ENCODE assay signal across 20 cellular contexts in genomic region chr7:140587243-140587642, GRCh38. TPM values are rescaled to one million over a fixed set of nuclear protein-coding genes. Genes with fewer than 3 reads are reported as not detected.
A peak's percentile ranks its signal among the peaks of the same experiment; 100 is the strongest.
DNase-seq lines count a peak whose midpoint lies in the region; ATAC-seq, FAIRE-seq and TF ChIP-seq lines count a peak whose summit lies in the region.
"Had no signal": no experiment of that assay in that cellular context is flagged by ENCODE, and none has a peak within 500 bp of the region (broad histone marks: within the 10 kb centered on the region; RNA-seq: fewer than 3 reads in every experiment).

No MANE protein-coding gene starts in this region.

- peaks cover 61% of the 10 kb centered on the region for H3K36me3 Mint-ChIP-seq in nephron progenitor cell (ENCODE audit: low read depth)
- H3K36me3 Mint-ChIP-seq in stimulated activated memory B cell treated with anti-CD40 and anti-IgM and Interleukin-4, amounts not matched to agents 10 μg/mL and 1 μg/mL and 100 μg/mL, for 72 hours = no peaks in the 10 kb centered on the region
- H3K36me3 Mint-ChIP-seq: CD4-positive, CD25-positive, alpha-beta regulatory T cell; CD8-positive, alpha-beta memory T cell; IgD-negative memory B cell had no signal

- TF ChIP-seq CTCF in HEK293 (tag by site-specific recombination; IDR thresholded peaks at IDR 0.05) = no peak
- no peak for TF ChIP-seq CTCF in K562 (IDR thresholded peaks at IDR 0.05 in 2 of 3, conservative IDR thresholded peaks at IDR 0.05 in 1 of 3; ENCODE audit: insufficient read depth in 2 of 3, low read depth in 1 of 3, low read length in 3 of 3)
- TF ChIP-seq CTCF in nephron progenitor cell (IDR thresholded peaks at IDR 0.05) = no peak

- H3K4me1 ChIP-seq in HEK293 (ENCODE audit: control insufficient read depth, insufficient read depth, low read length) = no peaks in the 10 kb centered on the region
- no peaks in the 10 kb centered on the region for H3K4me1 ChIP-seq in K562 (replicated peaks in 1 of 2; ENCODE audit: control insufficient read depth in 2 of 2, insufficient read depth in 2 of 2, low read length in 2 of 2)
- H3K4me1 ChIP-seq: BE2C had no signal

- no peak overlapping the region for H3K4me2 ChIP-seq in K562 (ENCODE audit: insufficient read depth, low read length)

- no peaks in the 10 kb centered on the region for H3K27me3 Mint-ChIP-seq in nephron progenitor cell (ENCODE audit: low read depth, poor library complexity)
- no peaks in the 10 kb centered on the region for H3K27me3 Mint-ChIP-seq in stimulated activated memory B cell treated with anti-CD40 and anti-IgM and Interleukin-4, amounts not matched to agents 10 μg/mL and 1 μg/mL and 100 μg/mL, for 72 hours
- H3K27me3 Mint-ChIP-seq: CD4-positive, CD25-positive, alpha-beta regulatory T cell; IgD-negative memory B cell had no signal

- H3K9ac ChIP-seq in K562 (ENCODE audit: insufficient read depth in 1 of 2, low read depth in 2 of 2, low read length in 2 of 2) = no peak overlapping the region; a peak in 1 of 4 replicates
- H3K9ac ChIP-seq: GM23248 had no signal

- no peak for FAIRE-seq in K562 (lab: Jason Lieb, UNC)
- FAIRE-seq: G401.6, GM12891, GM19239, HTR-8/SVneo had no signal

- no peaks in the 10 kb centered on the region for H3K9me3 Mint-ChIP-seq in nephron progenitor cell
- no peaks in the 10 kb centered on the region for H3K9me3 Mint-ChIP-seq in stimulated activated memory B cell treated with anti-CD40 and anti-IgM and Interleukin-4, amounts not matched to agents 10 μg/mL and 1 μg/mL and 100 μg/mL, for 72 hours
- H3K9me3 Mint-ChIP-seq: CD4-positive, CD25-positive, alpha-beta regulatory T cell; CD8-positive, alpha-beta memory T cell; IgD-negative memory B cell had no signal

- no peaks in the 10 kb centered on the region for H3K9me1 ChIP-seq in K562 (ENCODE audit: control insufficient read depth, insufficient read depth, low read length)

- TF ChIP-seq POLR2A in K562 (conservative IDR thresholded peaks at IDR 0.05) = no peak

- no peak for TF ChIP-seq EP300 in K562 (IDR thresholded peaks at IDR 0.05; ENCODE audit: low read length)

- H3K27ac ChIP-seq in HEK293 (ENCODE audit: extremely low read depth, low read depth, low read length) (no peak overlapping the region), K562 (ENCODE audit: extremely low read depth, low read depth, low read length) (no peak overlapping the region)
- H3K27ac ChIP-seq: GM23248 had no signal

- DNase-seq in K562 (ENCODE audit: extremely low read depth in 1 of 4, low spot score in 3 of 4) (no peak), nephron progenitor cell (no peak), NCI-H1694 treated with DMSO at 0.1 percent for 48 hours (lab: John Stamatoyannopoulos, UW) (no peak), AG08396 (ENCODE audit: low spot score) (no peak), sciatic nerve (ENCODE audit: low spot score) (no peak)
- DNase-seq: 8988T; BE2C; C1 segment of cervical spinal cord; CD4-positive, CD25-positive, alpha-beta regulatory T cell; CD8-positive, alpha-beta memory T cell; COR-L47; GM23248 had no signal

- no peaks in the 10 kb centered on the region for H3K79me2 ChIP-seq in K562 (ENCODE audit: control insufficient read depth, insufficient read depth, low read length)

- H4K20me1 ChIP-seq in K562 (replicated peaks; ENCODE audit: control insufficient read depth, insufficient read depth, low read length) = no peaks in the 10 kb centered on the region; the same call in 1 of the 2 replicates

- in situ Hi-C loops in K562 (cut with MboI) = no loop called here

- no peak; the same call in 2 of the 3 replicates for ATAC-seq in K562
- ATAC-seq in stimulated activated memory B cell treated with anti-CD40 and anti-IgM and Interleukin-4, amounts not matched to agents 10 μg/mL and 1 μg/mL and 100 μg/mL, for 72 hours = peak; percentile 17
- no peak for ATAC-seq in sciatic nerve

- peaks cover 47 to 77% of the 10 kb centered on the region in 2 experiments for H3K27me3 ChIP-seq in K562 (ENCODE audit: control insufficient read depth in 2 of 2, insufficient read depth in 2 of 2, low read length in 2 of 2)
- H3K27me3 ChIP-seq: BE2C had no signal

- no peak for TF ChIP-seq RAD21 in K562 (CRISPR knock-in tag; conservative IDR thresholded peaks at IDR 0.05 in 1 of 2, IDR thresholded peaks at IDR 0.05 in 1 of 2)

- WGBS in K562 (ENCODE audit: insufficient coverage, low coverage, missing lambda C conversion rate) = 0% methylated on average over 9 of the region's 9 CpGs

- H3K4me3 ChIP-seq in HEK293 (ENCODE audit: low read depth, low read length) (no peak overlapping the region), K562 (no peak overlapping the region)
- H3K4me3 ChIP-seq: GM23248, HAP-1 had no signal

- no peak overlapping the region for H2AFZ ChIP-seq in K562 (ENCODE audit: low read depth, low read length)
- H2AFZ ChIP-seq: GM23248 had no signal

- no peaks in the 10 kb centered on the region for H3K4me1 Mint-ChIP-seq in nephron progenitor cell
- peaks cover 8% of the 10 kb centered on the region for H3K4me1 Mint-ChIP-seq in stimulated activated memory B cell treated with anti-CD40 and anti-IgM and Interleukin-4, amounts not matched to agents 10 μg/mL and 1 μg/mL and 100 μg/mL, for 72 hours

- peak overlapping the region; percentile 96 for H3K27ac Mint-ChIP-seq in nephron progenitor cell
- H3K27ac Mint-ChIP-seq in stimulated activated memory B cell treated with anti-CD40 and anti-IgM and Interleukin-4, amounts not matched to agents 10 μg/mL and 1 μg/mL and 100 μg/mL, for 72 hours = no peak overlapping the region
- H3K27ac Mint-ChIP-seq: CD4-positive, CD25-positive, alpha-beta regulatory T cell; CD8-positive, alpha-beta memory T cell; IgD-negative memory B cell had no signal

- CTCF ChIA-PET in HEK293 (lab: Yijun Ruan, JAX) (interaction anchor here (0.6 kb wide), 1 partner anchor 85 kb away, joined by 5 read pairs; no protein-coding TSS in a partner anchor), K562 (lab: Yijun Ruan, JAX; ENCODE audit: low intra/inter-chr PET ratio) (no interaction called here)

- intact Hi-C loops in K562 (cut with micrococcal nuclease) = no loop called here
- intact Hi-C loops in sciatic nerve (cut with DNase I) = no loop called here

- H3K9me3 ChIP-seq in HEK293 (ENCODE audit: control insufficient read depth, insufficient read depth, low read depth, low read length) (no peaks in the 10 kb centered on the region), K562 (replicated peaks; ENCODE audit: control insufficient read depth, insufficient read depth, low read depth, low read length) (no peaks in the 10 kb centered on the region)
- H3K9me3 ChIP-seq: BE2C, HAP-1 had no signal

- peaks cover 0 to 15% of the 10 kb centered on the region in 2 experiments; a peak in 1 of 3 replicates for H3K36me3 ChIP-seq in HEK293 (ENCODE audit: control insufficient read depth in 2 of 2, insufficient read depth in 1 of 2, low read length in 2 of 2)
- H3K36me3 ChIP-seq in K562 (ENCODE audit: control insufficient read depth, insufficient read depth, low read length) = no peaks in the 10 kb centered on the region
- H3K36me3 ChIP-seq: BE2C had no signal

- BruUV-seq in K562 (replicated peaks; lab: Mats Ljungman, UMichigan) = no TSS peak

- POLR2A ChIA-PET in HEK293 (lab: Yijun Ruan, JAX) = no interaction called here
- POLR2A ChIA-PET in K562 (lab: Yijun Ruan, JAX) = interaction anchor here (2.0 kb wide), 1 partner anchor 9 kb away, joined by 9 read pairs; no protein-coding TSS in a partner anchor

- H3K4me3 Mint-ChIP-seq in nephron progenitor cell = no peak overlapping the region
- H3K4me3 Mint-ChIP-seq in stimulated activated memory B cell treated with anti-CD40 and anti-IgM and Interleukin-4, amounts not matched to agents 10 μg/mL and 1 μg/mL and 100 μg/mL, for 72 hours = no peak overlapping the region
- H3K4me3 Mint-ChIP-seq: CD4-positive, CD25-positive, alpha-beta regulatory T cell; CD8-positive, alpha-beta memory T cell; IgD-negative memory B cell had no signal

TF ChIP-seq in HEK293, 187 proteins besides CTCF, POLR2A, EP300 and RAD21 (continues in another document):
- 0 out of 2 replicates have a peak, but pooled peaks have one; percentile 23 for TF ChIP-seq ZSCAN4 (tag by site-specific recombination; IDR thresholded peaks at IDR 0.05)

TF ChIP-seq in K562, 482 proteins besides CTCF, POLR2A, EP300 and RAD21:
- TF ChIP-seq NR4A1 (CRISPR knock-in tag; IDR thresholded peaks at IDR 0.05) (no peak), NR4A1 (tag; IDR thresholded peaks at IDR 0.05) (no peak), EZH2 (IDR thresholded peaks at IDR 0.05; ENCODE audit: borderline replicate concordance, low read depth, low read length) (0 out of 2 replicates have a peak, but pooled peaks have one; percentile 58), THAP7 (CRISPR knock-in tag; IDR thresholded peaks at IDR 0.05) (no peak), ZNF444 (CRISPR knock-in tag; IDR thresholded peaks at IDR 0.05) (no peak), NEUROD1 (IDR thresholded peaks at IDR 0.05; ENCODE audit: borderline replicate concordance, low read depth, low read length, partially characterized antibody) (no peak), GABPB1 (CRISPR knock-in tag; IDR thresholded peaks at IDR 0.05) (no peak)

RNA-seq across cellular contexts. Expression of gene DENND2A, which starts 53.4 kb away (rescaled TPM):
- total RNA-seq in K562 (2011; cell fraction: chromatin; rRNA removed; ENCODE audit: low replicate concordance) = not detected in 2 replicates
- not detected in 2 replicates for total RNA-seq in K562 (2011; cell fraction: nucleolus; rRNA removed)
- total RNA-seq in K562 (2011; cell fraction: nucleoplasm; rRNA removed) = not detected in 2 replicates
- total RNA-seq in K562 (2014; rRNA removed) (not detected in 2 replicates), K562 (2014; rRNA removed; fragmentation: Illumina TruSeq; extraction: Trizol) (not detected in 2 replicates), K562 (2015; rRNA removed; fragmentation: Illumina TruSeq; extraction: Trizol) (not detected in 2 replicates), K562 (2021) (0.16 TPM in 1 of 2 replicates, not detected in the other), sciatic nerve (37.6 TPM)
- polyA plus RNA-seq in K562 (2011; rRNA removed) (not detected in 2 replicates), K562 (2014; fragmentation: Illumina TruSeq; extraction: Trizol) (not detected in 2 replicates), K562 (2014; fragmentation: Nextera tagmentation; extraction: Ambion mirVana) (not detected), K562 (2014; rRNA removed) (not detected in 2 replicates)
- not detected in 2 replicates for polyA plus RNA-seq in K562 (2011; cell fraction: cytosol; rRNA removed)
- 0.18 TPM in 1 of 2 replicates, not detected in the other for polyA plus RNA-seq in K562 (2011; cell fraction: nucleus; rRNA removed)
- polyA plus RNA-seq in K562 (2012) = not detected in 2 replicates
- not detected in 2 replicates for polyA minus RNA-seq in K562 (2011; rRNA and poly(A)+ RNA removed)
- polyA minus RNA-seq in K562 (2011; cell fraction: cytosol; rRNA and poly(A)+ RNA removed) = not detected in 2 replicates
- not detected in 2 replicates for polyA minus RNA-seq in K562 (2011; cell fraction: nucleus; rRNA and poly(A)+ RNA removed)
- total RNA-seq: CD4-positive, CD25-positive, alpha-beta regulatory T cell; CD8-positive, alpha-beta memory T cell had no signal
- polyA plus RNA-seq: CD4-positive, CD25-positive, alpha-beta regulatory T cell; CD8-positive, alpha-beta memory T cell; IgD-negative memory B cell had no signal

Comparison
In these comparisons a context has a peak if more than half of its experiments do, and no peak if none do; other contexts are left out.
1. RNA of gene DENND2A, which starts 53.4 kb away (total RNA-seq): 37.6 TPM in sciatic nerve (single experiment); 0.16 TPM in K562; every median in the first group is over 10 times any median in the second.